Comparison of ENCODE assay signal across 9 cellular contexts in the genomic region with DNA sequence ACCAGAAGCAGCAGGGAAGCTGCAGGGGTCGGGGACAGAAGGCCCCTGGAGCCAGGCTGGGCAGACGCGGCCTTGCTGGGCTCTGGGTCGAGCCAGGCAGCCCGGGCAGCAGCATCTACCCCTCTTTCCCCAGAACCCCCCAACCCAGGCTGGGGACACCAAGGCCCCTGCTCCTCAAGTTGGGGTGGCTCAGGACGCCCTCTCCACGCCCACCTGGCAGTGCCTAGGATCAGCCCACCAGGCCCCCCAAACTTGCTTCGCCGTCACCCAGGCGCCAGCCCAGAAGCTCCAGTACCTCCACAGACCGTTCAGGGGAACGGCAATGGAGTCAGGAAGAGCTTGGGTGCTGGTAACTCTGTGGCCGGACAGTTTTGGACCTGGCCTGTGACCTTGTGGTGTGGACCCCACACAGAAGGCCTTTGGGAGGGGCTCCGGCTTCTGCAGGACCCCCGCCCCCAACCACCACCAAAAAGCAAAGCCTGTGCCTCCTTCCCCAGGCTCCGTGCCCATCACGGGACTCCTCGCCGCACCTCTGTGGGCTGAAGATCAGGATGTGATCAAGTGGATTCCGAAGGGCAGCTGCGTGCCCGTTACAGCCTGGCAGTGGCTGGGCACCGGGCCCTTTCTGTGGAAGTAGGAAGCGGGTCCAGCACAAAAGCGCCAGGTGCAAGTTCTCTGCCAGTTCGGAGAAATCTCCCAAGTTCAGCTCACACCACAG. TPM values are rescaled to one million over a fixed set of nuclear protein-coding genes. Genes with fewer than 3 reads are reported as not detected.
DNase-seq lines count a peak whose midpoint lies in the region; ATAC-seq and TF ChIP-seq lines count a peak whose summit lies in the region.
"Had no signal": no experiment of that assay in that cellular context is flagged by ENCODE, and none has a peak within 500 bp of the region (broad histone marks: within the 10 kb centered on the region; RNA-seq: fewer than 3 reads in every experiment).

No MANE protein-coding gene starts in this region.

- no peak for TF ChIP-seq CTCF in CD8-positive, alpha-beta T cell (IDR thresholded peaks at IDR 0.05)
- TF ChIP-seq CTCF in Panc1 (IDR thresholded peaks at IDR 0.05) = no peak
- TF ChIP-seq CTCF in esophagus muscularis mucosa (IDR thresholded peaks at IDR 0.05) = no peak
- no peak for TF ChIP-seq CTCF in progenitor cell of endocrine pancreas (IDR thresholded peaks at IDR 0.05; ENCODE audit: unreplicated experiment)

- TF ChIP-seq EP300 in esophagus muscularis mucosa (IDR thresholded peaks at IDR 0.05) = no peak

- POLR2A ChIA-PET in CD8-positive, alpha-beta T cell (lab: Charles Lee) = interaction anchor here (1.1 kb wide), 1 partner anchor 8 kb away, joined by 3 read pairs; no protein-coding TSS in a partner anchor
- POLR2A ChIA-PET in Panc1 (lab: Charles Lee) = interaction anchor here (0.6 kb wide), 1 partner anchor 10 kb away, joined by 3 read pairs; no protein-coding TSS in a partner anchor

- no peaks in the 10 kb centered on the region for H3K9me3 ChIP-seq in CD8-positive, alpha-beta T cell (ENCODE audit: low read length)
- H3K9me3 ChIP-seq in Panc1 (ENCODE audit: control insufficient read depth, insufficient read depth, low read depth, low read length) = no peaks in the 10 kb centered on the region
- no peaks in the 10 kb centered on the region for H3K9me3 ChIP-seq in esophagus muscularis mucosa

- TF ChIP-seq POLR2A in esophagus muscularis mucosa (IDR thresholded peaks at IDR 0.05; ENCODE audit: low read depth) = no peak

- CTCF ChIA-PET in CD8-positive, alpha-beta T cell (lab: Charles Lee) = interaction anchor here (2.2 kb wide), 1 partner anchor 31 kb away, joined by 6 read pairs; no protein-coding TSS in a partner anchor
- CTCF ChIA-PET in Panc1 (lab: Charles Lee) = no interaction called here

- no peak for DNase-seq in CD8-positive, alpha-beta T cell
- no peak for DNase-seq in Panc1 (ENCODE audit: low read depth, low spot score)
- DNase-seq in esophagus muscularis mucosa (ENCODE audit: extremely low spot score) = no peak
- no peak for DNase-seq in progenitor cell of endocrine pancreas (ENCODE audit: low spot score, unreplicated experiment)
- no peak for DNase-seq in NCI-H446 treated with DMSO at 0.1 percent for 48 hours (lab: John Stamatoyannopoulos, UW)
- no peak for DNase-seq in NCI-H1092 treated with DMSO at 0.1 percent for 48 hours (lab: John Stamatoyannopoulos, UW)
- DNase-seq in stimulated activated CD8-positive, alpha-beta memory T cell treated with anti-CD3 and anti-CD28 coated beads, Interleukin-4, amount 100 ng/mL, for 48 hours = no peak
- DNase-seq in dedifferentiated amniotic fluid mesenchymal stem cell (ENCODE audit: extremely low spot score) = no peak
- DNase-seq: NCI-H2029 treated with DMSO at 0.1 percent for 48 hours had no signal

- BruUV-seq in Panc1 (replicated peaks; lab: Mats Ljungman, UMichigan) = TSS peak; percentile 57

- H3K36me3 ChIP-seq in CD8-positive, alpha-beta T cell (ENCODE audit: insufficient read depth, low read length) = no peaks in the 10 kb centered on the region
- no peaks in the 10 kb centered on the region for H3K36me3 ChIP-seq in Panc1 (ENCODE audit: control insufficient read depth, insufficient read depth, low read length)
- peaks cover 0 to 7% (median 0%) of the 10 kb centered on the region in 4 donors for H3K36me3 ChIP-seq in esophagus muscularis mucosa

- no peak overlapping the region for H3K27ac ChIP-seq in CD8-positive, alpha-beta T cell (ENCODE audit: low read depth, low read length)
- H3K27ac ChIP-seq in Panc1 (ENCODE audit: low read length) (peak overlapping the region; percentile 100), esophagus muscularis mucosa (replicated peaks in 1 of 4) (peak overlapping the region; percentile 50 to 90 (median 85))

- WGBS in esophagus muscularis mucosa = 92% methylated on average over 16 of the region's 26 CpGs

- H3K27ac Mint-ChIP-seq in CD8-positive, alpha-beta T cell = peak overlapping the region; percentile 90
- no peak overlapping the region for H3K27ac Mint-ChIP-seq in progenitor cell of endocrine pancreas

- no peaks in the 10 kb centered on the region for H3K27me3 ChIP-seq in CD8-positive, alpha-beta T cell (ENCODE audit: insufficient read depth, low read length)
- no peaks in the 10 kb centered on the region for H3K27me3 ChIP-seq in Panc1 (ENCODE audit: control insufficient read depth, insufficient read depth, low read length)
- H3K27me3 ChIP-seq in esophagus muscularis mucosa = no peaks in the 10 kb centered on the region

- H3K4me3 Mint-ChIP-seq in CD8-positive, alpha-beta T cell = peak overlapping the region; percentile 89
- peak overlapping the region; percentile 78 for H3K4me3 Mint-ChIP-seq in progenitor cell of endocrine pancreas (ENCODE audit: low read depth)

- no peak for ATAC-seq in CD8-positive, alpha-beta T cell
- no peak for ATAC-seq in Panc1

- H3K4me1 ChIP-seq in CD8-positive, alpha-beta T cell (ENCODE audit: insufficient read depth, low read length) = peaks cover 65% of the 10 kb centered on the region
- H3K4me1 ChIP-seq in Panc1 (ENCODE audit: control insufficient read depth, insufficient read depth, low read length) = peaks cover 53% of the 10 kb centered on the region
- peaks cover 53 to 76% (median 63%) of the 10 kb centered on the region in 4 donors for H3K4me1 ChIP-seq in esophagus muscularis mucosa

- H3K36me3 Mint-ChIP-seq in CD8-positive, alpha-beta T cell = peaks cover 8% of the 10 kb centered on the region
- peaks cover 1% of the 10 kb centered on the region for H3K36me3 Mint-ChIP-seq in progenitor cell of endocrine pancreas (ENCODE audit: insufficient read depth)

- in situ Hi-C loops in Panc1 (cut with HindIII; ENCODE audit: low pct_unique_long_range_greater_than_20kb, low sequenced_read_pairs) = no loop called here

- peaks cover 52% of the 10 kb centered on the region for H3K4me1 Mint-ChIP-seq in CD8-positive, alpha-beta T cell (ENCODE audit: low read depth)
- peaks cover 32% of the 10 kb centered on the region for H3K4me1 Mint-ChIP-seq in progenitor cell of endocrine pancreas (ENCODE audit: low read depth)

- no peak overlapping the region for H3K4me3 ChIP-seq in CD8-positive, alpha-beta T cell (ENCODE audit: low read depth, low read length)
- H3K4me3 ChIP-seq in Panc1 (ENCODE audit: low read depth in 2 of 2, low read length in 2 of 2) = peak overlapping the region; percentile 78 to 90
- H3K4me3 ChIP-seq in esophagus muscularis mucosa = peak overlapping the region; percentile 76 to 96 (median 89)

- no peaks in the 10 kb centered on the region for H3K27me3 Mint-ChIP-seq in CD8-positive, alpha-beta T cell (ENCODE audit: low read depth)
- peaks cover 3% of the 10 kb centered on the region for H3K27me3 Mint-ChIP-seq in progenitor cell of endocrine pancreas

- intact Hi-C loops in CD8-positive, alpha-beta T cell (cut with DNase I, micrococcal nuclease) = loop anchor here (10.0 kb wide), 4 partner anchors 275 to 685 kb away; a partner anchor contains a TSS
- intact Hi-C loops in Panc1 (cut with micrococcal nuclease; ENCODE audit: unreplicated experiment) = no loop called here
- intact Hi-C loops in esophagus muscularis mucosa (cut with DNase I) = loop anchor here (10.0 kb wide), 1 partner anchor 105 kb away; a partner anchor contains a TSS

- H3K9me3 Mint-ChIP-seq in CD8-positive, alpha-beta T cell = no peaks in the 10 kb centered on the region
- H3K9me3 Mint-ChIP-seq in progenitor cell of endocrine pancreas (ENCODE audit: low read depth) = no peaks in the 10 kb centered on the region

RNA-seq across cellular contexts. Expression of a gene that starts 2.2 kb away (rescaled TPM):
- total RNA-seq in CD8-positive, alpha-beta T cell = 10 to 100 TPM; 49.0 to 54.2 TPM
- total RNA-seq in Panc1 (2021; ENCODE audit: unreplicated experiment) = 297 TPM
- polyA plus RNA-seq in Panc1 (2012; ENCODE audit: insufficient read length) = 468 TPM
- total RNA-seq in esophagus muscularis mucosa = 10 to 100 TPM; 21.6 to 35.8 (median 25.4) TPM
- 76.3 and 80.8 TPM in 2 replicates for total RNA-seq in progenitor cell of endocrine pancreas
